14 cellular contexts compared by ENCODE assay signal in genomic region chr16:19888834-19889233, GRCh38. TPM values are rescaled to one million over a fixed set of nuclear protein-coding genes. Genes with fewer than 3 reads are reported as not detected.
DNase-seq lines count a peak whose midpoint lies in the region; ATAC-seq and TF ChIP-seq lines count a peak whose summit lies in the region.
"Had no signal": no experiment of that assay in that cellular context is flagged by ENCODE, and none has a peak within 500 bp of the region (broad histone marks: within the 10 kb centered on the region; RNA-seq: fewer than 3 reads in every experiment).

No MANE protein-coding gene starts in this region.

- peak; percentile 9 for DNase-seq in activated CD8-positive, alpha-beta T cell treated with anti-CD3 and anti-CD28 coated beads for 36 hours
- DNase-seq in activated CD8-positive, alpha-beta T cell treated with anti-CD3 and anti-CD28 coated beads, Interleukin-2, amount 10 ng/mL, durations not matched to agents 7 days and 5 days, result no peak
- peak; percentile 28 for DNase-seq in stimulated activated CD4-positive, alpha-beta T cell treated with anti-CD3 and anti-CD28 coated beads, Interleukin-15, amount 100 ng/mL, for 24 hours
- DNase-seq in stimulated activated CD4-positive, alpha-beta T cell treated with anti-CD3 and anti-CD28 coated beads, Interleukin-4, amount 100 ng/mL, for 1 hour, result no peak
- DNase-seq in iris pigment epithelial cell (ENCODE audit: low read depth) (peak; percentile 25), left ventricle myocardium inferior (no peak), MG63 (no peak)
- DNase-seq: C1 segment of cervical spinal cord; Calu3; CD4-positive, alpha-beta T cell; DMS 273 treated with DMSO at 0.1 percent for 48 hours; GM23248 had no signal

- peaks cover 20% of the 10 kb centered on the region for H3K4me1 Mint-ChIP-seq in activated CD8-positive, alpha-beta T cell treated with anti-CD3 and anti-CD28 coated beads for 36 hours (ENCODE audit: low read depth)
- peaks cover 20% of the 10 kb centered on the region for H3K4me1 Mint-ChIP-seq in activated CD8-positive, alpha-beta T cell treated with anti-CD3 and anti-CD28 coated beads, Interleukin-2, amount 10 ng/mL, durations not matched to agents 7 days and 5 days (ENCODE audit: low read depth)

- H3K4me3 Mint-ChIP-seq in activated CD8-positive, alpha-beta T cell treated with anti-CD3 and anti-CD28 coated beads for 36 hours, result no peak overlapping the region
- no peak overlapping the region for H3K4me3 Mint-ChIP-seq in activated CD8-positive, alpha-beta T cell treated with anti-CD3 and anti-CD28 coated beads, Interleukin-2, amount 10 ng/mL, durations not matched to agents 7 days and 5 days
- H3K4me3 Mint-ChIP-seq: B cell; CD4-positive, alpha-beta T cell had no signal

- CTCF ChIA-PET in activated CD8-positive, alpha-beta T cell treated with anti-CD3 and anti-CD28 coated beads for 36 hours (lab: Charles Lee), result interaction anchor here (1.1 to 4.3 kb wide), 5 partner anchors 9 to 330 kb away, joined by 3 to 56 read pairs (median 5); no protein-coding TSS in a partner anchor
- CTCF ChIA-PET in activated CD8-positive, alpha-beta T cell treated with anti-CD3 and anti-CD28 coated beads, Interleukin-2, amount 10 ng/mL, durations not matched to agents 7 days and 5 days (lab: Charles Lee), result interaction anchor here (1.2 to 4.5 kb wide), 5 partner anchors 19 to 333 kb away, joined by 4 to 70 read pairs (median 19); partner anchors contain the start of gene VPS35L

- intact Hi-C loops in activated CD8-positive, alpha-beta T cell treated with anti-CD3 and anti-CD28 coated beads for 36 hours (cut with micrococcal nuclease), result no loop called here
- intact Hi-C loops in left ventricle myocardium inferior (cut with micrococcal nuclease), result loop anchor here (10.0 kb wide), 1 partner anchor 254 kb away; no protein-coding TSS in a partner anchor

- POLR2A ChIA-PET in activated CD8-positive, alpha-beta T cell treated with anti-CD3 and anti-CD28 coated beads for 36 hours (lab: Charles Lee), result no interaction called here
- POLR2A ChIA-PET in activated CD8-positive, alpha-beta T cell treated with anti-CD3 and anti-CD28 coated beads, Interleukin-2, amount 10 ng/mL, durations not matched to agents 7 days and 5 days (lab: Charles Lee), result interaction anchor here (1.2 kb wide), 1 partner anchor 333 kb away, joined by 4 read pairs; the partner anchor contains the start of gene VPS35L

- H3K27me3 ChIP-seq in left ventricle myocardium inferior (ENCODE audit: low read depth) (no peaks in the 10 kb centered on the region), MG63 (no peaks in the 10 kb centered on the region)

- H3K4me1 ChIP-seq in left ventricle myocardium inferior, result peaks cover 23% of the 10 kb centered on the region

- H3K27ac ChIP-seq in left ventricle myocardium inferior (replicated peaks), result no peak overlapping the region
- H3K27ac ChIP-seq: GM23248 had no signal

- H3K27ac Mint-ChIP-seq in activated CD8-positive, alpha-beta T cell treated with anti-CD3 and anti-CD28 coated beads for 36 hours, result no peak overlapping the region
- no peak overlapping the region for H3K27ac Mint-ChIP-seq in activated CD8-positive, alpha-beta T cell treated with anti-CD3 and anti-CD28 coated beads, Interleukin-2, amount 10 ng/mL, durations not matched to agents 7 days and 5 days
- H3K27ac Mint-ChIP-seq: B cell; CD4-positive, alpha-beta T cell had no signal

- H3K9me3 ChIP-seq in left ventricle myocardium inferior (replicated peaks), result peaks cover 5% of the 10 kb centered on the region
- no peaks in the 10 kb centered on the region for H3K9me3 ChIP-seq in MG63

- ATAC-seq in activated CD8-positive, alpha-beta T cell treated with anti-CD3 and anti-CD28 coated beads for 36 hours, result no peak
- no peak for ATAC-seq in activated CD8-positive, alpha-beta T cell treated with anti-CD3 and anti-CD28 coated beads, Interleukin-2, amount 10 ng/mL, durations not matched to agents 7 days and 5 days
- ATAC-seq: HCT116 had no signal

- H3K27me3 Mint-ChIP-seq in activated CD8-positive, alpha-beta T cell treated with anti-CD3 and anti-CD28 coated beads for 36 hours, result peaks cover 16% of the 10 kb centered on the region
- H3K27me3 Mint-ChIP-seq in activated CD8-positive, alpha-beta T cell treated with anti-CD3 and anti-CD28 coated beads, Interleukin-2, amount 10 ng/mL, durations not matched to agents 7 days and 5 days (ENCODE audit: low read depth), result peaks cover 17% of the 10 kb centered on the region

- H3K36me3 ChIP-seq in left ventricle myocardium inferior (no peaks in the 10 kb centered on the region), MG63 (no peaks in the 10 kb centered on the region)

- no peaks in the 10 kb centered on the region for H3K9me3 Mint-ChIP-seq in activated CD8-positive, alpha-beta T cell treated with anti-CD3 and anti-CD28 coated beads for 36 hours
- no peaks in the 10 kb centered on the region for H3K9me3 Mint-ChIP-seq in activated CD8-positive, alpha-beta T cell treated with anti-CD3 and anti-CD28 coated beads, Interleukin-2, amount 10 ng/mL, durations not matched to agents 7 days and 5 days (ENCODE audit: insufficient read depth)
- H3K9me3 Mint-ChIP-seq: CD4-positive, alpha-beta T cell had no signal

- H3K4me3 ChIP-seq in left ventricle myocardium inferior (no peak overlapping the region), MG63 (no peak overlapping the region)
- H3K4me3 ChIP-seq: GM23248 had no signal

- no peaks in the 10 kb centered on the region for H3K36me3 Mint-ChIP-seq in activated CD8-positive, alpha-beta T cell treated with anti-CD3 and anti-CD28 coated beads for 36 hours (ENCODE audit: low read depth)
- no peaks in the 10 kb centered on the region for H3K36me3 Mint-ChIP-seq in activated CD8-positive, alpha-beta T cell treated with anti-CD3 and anti-CD28 coated beads, Interleukin-2, amount 10 ng/mL, durations not matched to agents 7 days and 5 days (ENCODE audit: low read depth)

- TF ChIP-seq CTCF in activated CD8-positive, alpha-beta T cell treated with anti-CD3 and anti-CD28 coated beads for 36 hours (IDR thresholded peaks at IDR 0.05), result no peak
- TF ChIP-seq CTCF in left ventricle myocardium inferior (IDR thresholded peaks at IDR 0.05; ENCODE audit: borderline replicate concordance), result no peak

RNA-seq across cellular contexts. Expression of gene GPRC5B, which starts 4.2 kb away (rescaled TPM):
- not detected for total RNA-seq in activated CD8-positive, alpha-beta T cell treated with anti-CD3 and anti-CD28 coated beads for 36 hours
- total RNA-seq in activated CD8-positive, alpha-beta T cell treated with anti-CD3 and anti-CD28 coated beads, Interleukin-2, amount 10 ng/mL, durations not matched to agents 7 days and 5 days, result not detected
- 82.3 TPM for total RNA-seq in left ventricle myocardium inferior
- 5.3 and 6.4 TPM in 2 replicates for total RNA-seq in MG63 (2014; rRNA removed; shearing (Covaris generic); ENCODE audit: low replicate concordance)
- total RNA-seq: B cell, GM23248 had no signal

Comparison
In these comparisons a context has a peak if more than half of its experiments do, and no peak if none do; other contexts are left out.
1. DNase-seq: peak in activated CD8-positive, alpha-beta T cell treated with anti-CD3 and anti-CD28 coated beads for 36 hours (single experiment), stimulated activated CD4-positive, alpha-beta T cell treated with anti-CD3 and anti-CD28 coated beads, Interleukin-15, amount 100 ng/mL, for 24 hours (single experiment) and iris pigment epithelial cell (single experiment); none in activated CD8-positive, alpha-beta T cell treated with anti-CD3 and anti-CD28 coated beads, Interleukin-2, amount 10 ng/mL, durations not matched to agents 7 days and 5 days (single experiment), stimulated activated CD4-positive, alpha-beta T cell treated with anti-CD3 and anti-CD28 coated beads, Interleukin-4, amount 100 ng/mL, for 1 hour (single experiment), left ventricle myocardium inferior (single experiment) and MG63 (single experiment).
2. RNA of gene GPRC5B, which starts 4.2 kb away (total RNA-seq): 82.3 TPM in left ventricle myocardium inferior (single experiment); 5.3 to 6.4 TPM in MG63, not detected in activated CD8-positive, alpha-beta T cell treated with anti-CD3 and anti-CD28 coated beads, Interleukin-2, amount 10 ng/mL, durations not matched to agents 7 days and 5 days and not detected in activated CD8-positive, alpha-beta T cell treated with anti-CD3 and anti-CD28 coated beads for 36 hours; every median in the first group is over 10 times any median in the second.